Comparison of ENCODE assay signal across 9 cellular contexts in genomic region chr7:154503962-154504550, GRCh38.
DNase-seq lines count a peak whose midpoint lies in the region; ATAC-seq, FAIRE-seq and TF ChIP-seq lines count a peak whose summit lies in the region.
"Had no signal": no experiment of that assay in that cellular context is flagged by ENCODE, and none has a peak within 500 bp of the region (broad histone marks: within the 10 kb centered on the region; RNA-seq: fewer than 3 reads in every experiment).

No MANE protein-coding gene starts in this region.

- ATAC-seq in GM19023 (IDR thresholded peaks at IDR 0.05; ENCODE audit: unreplicated experiment) (no peak), HG03457 (IDR thresholded peaks at IDR 0.05; ENCODE audit: unreplicated experiment) (no peak)

- no peak for FAIRE-seq in H54 (lab: Jason Lieb, UNC)

- H3K4me3 ChIP-seq in fibroblast of mammary gland (ENCODE audit: control insufficient read depth, low read depth, low read length) (no peak overlapping the region), retinal pigment epithelial cell (ENCODE audit: low read length) (no peak overlapping the region)
- H3K4me3 ChIP-seq: SJCRH30 had no signal

- TF ChIP-seq POLR2A in H54 (IDR thresholded peaks at IDR 0.05; ENCODE audit: low read depth, low read length) = no peak

- TF ChIP-seq CTCF in fibroblast of mammary gland (conservative IDR thresholded peaks at IDR 0.05; ENCODE audit: control insufficient read depth, insufficient read depth, low read depth, low read length) (peak; percentile 44), retinal pigment epithelial cell (conservative IDR thresholded peaks at IDR 0.05; ENCODE audit: low read depth, low read length) (peak; percentile 46)

- DNase-seq in EL = peak; percentile 6
- peak; percentile 20 for DNase-seq in HT1080 (ENCODE audit: low read depth)
- peak; percentile 47 for DNase-seq in OCI-M1 (lab: John Stamatoyannopoulos, UW)
- DNase-seq in fibroblast of mammary gland (ENCODE audit: low read depth) = peak; percentile 34
- no peak for DNase-seq in retinal pigment epithelial cell (ENCODE audit: low read depth)
- DNase-seq in H54 (ENCODE audit: insufficient read length, low spot score) = no peak

Comparison
In these comparisons a context has a peak if more than half of its experiments do, and no peak if none do; other contexts are left out.
1. DNase-seq: peak in EL (single experiment), HT1080 (single experiment), OCI-M1 (single experiment) and fibroblast of mammary gland (single experiment); none in retinal pigment epithelial cell (single experiment) and H54 (single experiment).